ENCODE assay signal across 20 cellular contexts in genomic region chr22:25410849-25411248, GRCh38.
A peak's percentile ranks its signal among the peaks of the same experiment; 100 is the strongest.
DNase-seq lines count a peak whose midpoint lies in the region; ATAC-seq and TF ChIP-seq lines count a peak whose summit lies in the region.
"Had no signal": no experiment of that assay in that cellular context is flagged by ENCODE, and none has a peak within 500 bp of the region (broad histone marks: within the 10 kb centered on the region; RNA-seq: fewer than 3 reads in every experiment).

No MANE protein-coding gene starts in this region.

- H3K9me3 ChIP-seq in spleen, result peaks cover 0 to 12% (median 10%) of the 10 kb centered on the region in 8 donors
- H3K9me3 ChIP-seq: BE2C, HAP-1 had no signal

- no peak for DNase-seq in activated CD4-positive, alpha-beta T cell treated with anti-CD3 and anti-CD28 coated beads, Interleukin-2, amount 10 ng/mL, durations not matched to agents 24 days and 14 days
- DNase-seq in activated CD4-positive, alpha-beta T cell treated with anti-CD3 and anti-CD28 coated beads, Interleukin-2, amount 50 U/mL, for 4 hours, result no peak
- no peak for DNase-seq in GM12865 (ENCODE audit: low read depth)
- no peak for DNase-seq in T-helper 2 cell treated with Interferon-gamma antibody and Interleukin-4, amounts not matched to agents 5 μg/mL and 100 μg/mL, for 36 hours (ENCODE audit: low spot score)
- DNase-seq in naive B cell, result no peak
- DNase-seq in Ammon's horn (ENCODE audit: low spot score), result no peak
- no peak for DNase-seq in spleen
- DNase-seq: activated CD4-positive, alpha-beta T cell treated with anti-CD3 and anti-CD28 coated beads for 48 hours; anterior cingulate cortex; BE2C; DMS 273 treated with DMSO at 0.1 percent for 48 hours; effector CD4-positive, alpha-beta T cell; esophagus squamous epithelium; NCI-H524 treated with DMSO at 0.1 percent for 48 hours; stimulated activated naive CD4-positive, alpha-beta T cell treated with Interleukin-2 at 50 U/mL for 16 hours had no signal

- intact Hi-C loops in activated CD4-positive, alpha-beta T cell treated with anti-CD3 and anti-CD28 coated beads, Interleukin-2, amount 10 ng/mL, durations not matched to agents 24 days and 14 days (cut with micrococcal nuclease), result no loop called here
- intact Hi-C loops in spleen (cut with DNase I; ENCODE audit: low total_unique reads), result no loop called here

- no peaks in the 10 kb centered on the region for H3K36me3 ChIP-seq in spleen
- H3K36me3 ChIP-seq: BE2C, esophagus squamous epithelium, HAP-1, right atrium auricular region had no signal

- H3K9me3 Mint-ChIP-seq in activated CD4-positive, alpha-beta T cell treated with anti-CD3 and anti-CD28 coated beads, Interleukin-2, amount 10 ng/mL, durations not matched to agents 24 days and 14 days, result peaks cover 4% of the 10 kb centered on the region
- H3K9me3 Mint-ChIP-seq in T-helper 2 cell treated with Interferon-gamma antibody and Interleukin-4, amounts not matched to agents 5 μg/mL and 100 μg/mL, for 36 hours, result no peaks in the 10 kb centered on the region
- peaks cover 0 to 8% (median 5%) of the 10 kb centered on the region in 7 donors for H3K9me3 Mint-ChIP-seq in naive B cell
- H3K9me3 Mint-ChIP-seq: type B pancreatic cell had no signal

- H3K27me3 Mint-ChIP-seq in activated CD4-positive, alpha-beta T cell treated with anti-CD3 and anti-CD28 coated beads, Interleukin-2, amount 10 ng/mL, durations not matched to agents 24 days and 14 days, result peaks cover 9% of the 10 kb centered on the region
- peaks cover 12% of the 10 kb centered on the region for H3K27me3 Mint-ChIP-seq in T-helper 2 cell treated with Interferon-gamma antibody and Interleukin-4, amounts not matched to agents 5 μg/mL and 100 μg/mL, for 36 hours (ENCODE audit: low read depth)
- peaks cover 0 to 10% (median 0%) of the 10 kb centered on the region in 3 donors for H3K27me3 Mint-ChIP-seq in naive B cell

- no peaks in the 10 kb centered on the region for H3K36me3 Mint-ChIP-seq in activated CD4-positive, alpha-beta T cell treated with anti-CD3 and anti-CD28 coated beads, Interleukin-2, amount 10 ng/mL, durations not matched to agents 24 days and 14 days (ENCODE audit: low read depth)
- H3K36me3 Mint-ChIP-seq in T-helper 2 cell treated with Interferon-gamma antibody and Interleukin-4, amounts not matched to agents 5 μg/mL and 100 μg/mL, for 36 hours (ENCODE audit: low read depth), result no peaks in the 10 kb centered on the region
- H3K36me3 Mint-ChIP-seq in naive B cell, result no peaks in the 10 kb centered on the region
- H3K36me3 Mint-ChIP-seq: type B pancreatic cell had no signal

- H3K4me3 ChIP-seq in GM12865 (ENCODE audit: low read depth, low read length) (peak overlapping the region; percentile 3; the same call in 1 of the 2 replicates), spleen (no peak overlapping the region)
- H3K4me3 ChIP-seq: esophagus squamous epithelium, HAP-1, right atrium auricular region had no signal

- no peak for ATAC-seq in naive B cell (ENCODE audit: low read depth in 2 of 2)
- no peak for ATAC-seq in HG02884 (IDR thresholded peaks at IDR 0.05; ENCODE audit: unreplicated experiment)

- peaks cover 0 to 14% (median 9%) of the 10 kb centered on the region in 6 donors for H3K4me1 ChIP-seq in spleen
- H3K4me1 ChIP-seq: BE2C had no signal

- peak overlapping the region in 2 of 8 donors; percentile 21 to 36 for H3K27ac ChIP-seq in spleen
- H3K27ac ChIP-seq: 22Rv1, esophagus squamous epithelium, right atrium auricular region had no signal

- H3K27me3 ChIP-seq in spleen (replicated peaks in 1 of 7), result peaks cover 0 to 3% (median 0%) of the 10 kb centered on the region in 7 donors
- H3K27me3 ChIP-seq: BE2C, right atrium auricular region had no signal

- WGBS in spleen, 5 donors, result 44 to 59% (median 56%) methylated on average over 4 of the region's 4 CpGs

- peaks cover 9% of the 10 kb centered on the region for H3K4me1 Mint-ChIP-seq in activated CD4-positive, alpha-beta T cell treated with anti-CD3 and anti-CD28 coated beads, Interleukin-2, amount 10 ng/mL, durations not matched to agents 24 days and 14 days
- peaks cover 17% of the 10 kb centered on the region for H3K4me1 Mint-ChIP-seq in T-helper 2 cell treated with Interferon-gamma antibody and Interleukin-4, amounts not matched to agents 5 μg/mL and 100 μg/mL, for 36 hours (ENCODE audit: low read depth)
- peaks cover 5 to 14% (median 6%) of the 10 kb centered on the region in 3 donors for H3K4me1 Mint-ChIP-seq in naive B cell

- peak overlapping the region; percentile 84 for H3K27ac Mint-ChIP-seq in activated CD4-positive, alpha-beta T cell treated with anti-CD3 and anti-CD28 coated beads, Interleukin-2, amount 10 ng/mL, durations not matched to agents 24 days and 14 days
- H3K27ac Mint-ChIP-seq in T-helper 2 cell treated with Interferon-gamma antibody and Interleukin-4, amounts not matched to agents 5 μg/mL and 100 μg/mL, for 36 hours, result peak overlapping the region; percentile 85
- H3K27ac Mint-ChIP-seq in naive B cell, result peak overlapping the region in 4 of 6 donors; percentile 48 to 89 (median 77)
- H3K27ac Mint-ChIP-seq: type B pancreatic cell had no signal

- H3K4me3 Mint-ChIP-seq in activated CD4-positive, alpha-beta T cell treated with anti-CD3 and anti-CD28 coated beads, Interleukin-2, amount 10 ng/mL, durations not matched to agents 24 days and 14 days, result peak overlapping the region; percentile 76
- peak overlapping the region; percentile 75 for H3K4me3 Mint-ChIP-seq in T-helper 2 cell treated with Interferon-gamma antibody and Interleukin-4, amounts not matched to agents 5 μg/mL and 100 μg/mL, for 36 hours
- peak overlapping the region; percentile 33 to 75 (median 49) for H3K4me3 Mint-ChIP-seq in naive B cell
- H3K4me3 Mint-ChIP-seq: type B pancreatic cell had no signal

- no peak for TF ChIP-seq CTCF in GM12865 (IDR thresholded peaks at IDR 0.05; ENCODE audit: insufficient read depth, low read depth, low read length, missing control alignments)
- TF ChIP-seq CTCF in spleen (IDR thresholded peaks at IDR 0.05 in 8 of 11, conservative IDR thresholded peaks at IDR 0.05 in 3 of 11), result no peak

- TF ChIP-seq POLR2A in spleen (IDR thresholded peaks at IDR 0.05), result no peak
